Comparison of ENCODE assay signal across 26 cellular contexts in the genomic region with DNA sequence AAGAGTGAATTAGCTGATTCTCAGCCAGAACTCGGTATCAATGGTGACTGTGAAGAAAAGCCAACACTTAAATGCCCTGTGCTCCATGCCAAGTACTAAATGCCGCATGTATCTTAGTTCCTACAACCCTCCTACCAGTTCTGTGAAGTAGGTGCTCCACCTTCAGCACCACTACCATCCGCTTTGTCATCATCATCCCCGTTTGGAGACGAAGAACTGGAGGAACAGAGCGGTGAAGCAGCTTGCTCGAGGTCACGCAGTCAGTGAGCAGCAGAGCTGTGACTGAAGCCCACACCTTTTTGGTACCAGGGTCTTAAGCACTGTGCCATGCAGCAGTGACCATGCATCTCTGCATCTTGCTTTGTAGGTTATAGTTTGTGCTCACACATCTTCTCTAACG.
"Had no signal": no experiment of that assay in that cellular context is flagged by ENCODE, and none has a peak within 500 bp of the region (broad histone marks: within the 10 kb centered on the region; RNA-seq: fewer than 3 reads in every experiment).

No MANE protein-coding gene starts in this region.

- H3K27ac ChIP-seq: ovary, parathyroid adenoma, psoas muscle, right lobe of liver, skin epidermis, spleen, suprapubic skin, testis, tibial artery, transverse colon, upper lobe of right lung, vagina had no signal

- H3K9me3 ChIP-seq: ovary, psoas muscle, right lobe of liver, spleen, suprapubic skin, testis, tibial artery, transverse colon, upper lobe of right lung, vagina had no signal

- H3K79me2 ChIP-seq: parathyroid adenoma had no signal

- H3K4me3 ChIP-seq: ovary, psoas muscle, right lobe of liver, skin epidermis, smooth muscle cell, spleen, suprapubic skin, testis, tibial artery, transverse colon, upper lobe of right lung, vagina had no signal

- H2AFZ ChIP-seq: parathyroid adenoma had no signal

- DNase-seq: naive thymus-derived CD8-positive, alpha-beta T cell; nephron progenitor cell; occipital lobe; ovary; psoas muscle; right cardiac atrium; right lobe of liver; spleen; stimulated activated CD4-positive, alpha-beta T cell treated with anti-CD3 and anti-CD28 coated beads, Interleukin-12 subunit alpha, Interleukin-12 subunit beta, amount 100 ng/mL, for 4 hours; stimulated activated CD4-positive, alpha-beta T cell treated with anti-CD3 and anti-CD28 coated beads, Interleukin-1b, Interleukin-23, amount 100 ng/mL, for 48 hours; stimulated activated CD4-positive, alpha-beta T cell treated with anti-CD3 and anti-CD28 coated beads, Interleukin-4, amount 100 ng/mL, for 1 hour; stimulated activated CD4-positive, alpha-beta T cell treated with anti-CD3 and anti-CD28 coated beads, Interleukin-4, amount 100 ng/mL, for 4 hours; stimulated activated CD8-positive, alpha-beta memory T cell treated with anti-CD3 and anti-CD28 coated beads, Interleukin-4, amount 100 ng/mL, for 48 hours; stimulated activated naive CD4-positive, alpha-beta T cell; stimulated activated naive CD8-positive, alpha-beta T cell treated with anti-CD3 and anti-CD28 coated beads, Interleukin-15, amount 100 ng/mL, for 72 hours; stimulated activated naive CD8-positive, alpha-beta T cell treated with anti-CD3 and anti-CD28 coated beads, Interleukin-15, Interleukin-2, amounts not matched to agents 100 U/mL and 50 U/mL, for 24 hours; substantia nigra; testis; tibial artery; transverse colon; upper lobe of right lung had no signal

- H3K27me3 ChIP-seq: ovary, right lobe of liver, testis, tibial artery, transverse colon, upper lobe of right lung, vagina had no signal

- H3K9ac ChIP-seq: parathyroid adenoma had no signal

- H3K4me2 ChIP-seq: smooth muscle cell had no signal

- H3K4me1 ChIP-seq: parathyroid adenoma, psoas muscle, right lobe of liver, spleen, suprapubic skin, testis, tibial artery, transverse colon, upper lobe of right lung, vagina had no signal

- H3K36me3 ChIP-seq: ovary, right lobe of liver, spleen, suprapubic skin, tibial artery, transverse colon, upper lobe of right lung, vagina had no signal
